11 cellular contexts compared by ENCODE assay signal in genomic region chr7:51350195-51350896, GRCh38. TPM values are rescaled to one million over a fixed set of nuclear protein-coding genes. Genes with fewer than 3 reads are reported as not detected.
DNase-seq lines count a peak whose midpoint lies in the region; ATAC-seq, FAIRE-seq and TF ChIP-seq lines count a peak whose summit lies in the region.
"Had no signal": no experiment of that assay in that cellular context is flagged by ENCODE, and none has a peak within 500 bp of the region (broad histone marks: within the 10 kb centered on the region; RNA-seq: fewer than 3 reads in every experiment).

No MANE protein-coding gene starts in this region.

- H3K27ac Mint-ChIP-seq in stimulated activated effector memory CD8-positive, alpha-beta T cell treated with anti-CD3 and anti-CD28 coated beads, Interleukin-12 subunit alpha, Interleukin-12 subunit beta, amount 100 ng/mL, for 72 hours: no peak overlapping the region
- H3K27ac Mint-ChIP-seq in activated CD4-positive, alpha-beta memory T cell treated with anti-CD3 and anti-CD28 coated beads, Interleukin-2, amount 10 ng/mL, durations not matched to agents 7 days and 5 days: no peak overlapping the region
- H3K27ac Mint-ChIP-seq: activated naive CD4-positive, alpha-beta T cell treated with anti-CD3 and anti-CD28 coated beads for 36 hours had no signal

- H3K27me3 Mint-ChIP-seq in activated CD4-positive, alpha-beta memory T cell treated with anti-CD3 and anti-CD28 coated beads, Interleukin-2, amount 10 ng/mL, durations not matched to agents 7 days and 5 days: peaks cover 1% of the 10 kb centered on the region

- TF ChIP-seq EP300 in HepG2 (IDR thresholded peaks at IDR 0.05; ENCODE audit: low read depth in 2 of 2, low read length in 2 of 2) (no peak), HepG2 (CRISPR knock-in tag; IDR thresholded peaks at IDR 0.05; ENCODE audit: borderline replicate concordance) (no peak)

- no peaks in the 10 kb centered on the region for H3K4me1 Mint-ChIP-seq in stimulated activated effector memory CD8-positive, alpha-beta T cell treated with anti-CD3 and anti-CD28 coated beads, Interleukin-12 subunit alpha, Interleukin-12 subunit beta, amount 100 ng/mL, for 72 hours
- no peaks in the 10 kb centered on the region for H3K4me1 Mint-ChIP-seq in activated CD4-positive, alpha-beta memory T cell treated with anti-CD3 and anti-CD28 coated beads, Interleukin-2, amount 10 ng/mL, durations not matched to agents 7 days and 5 days

- 12% methylated on average over 7 of the region's 7 CpGs for WGBS in HepG2 (ENCODE audit: low lambda C conversion rate)

- H3K4me3 ChIP-seq in SJCRH30: no peak overlapping the region
- no peak overlapping the region for H3K4me3 ChIP-seq in HepG2 (replicated peaks in 1 of 3; ENCODE audit: insufficient read depth in 1 of 3, low read depth in 2 of 3, low read length in 3 of 3)

- TF ChIP-seq POLR2A in HepG2 (IDR thresholded peaks at IDR 0.05; ENCODE audit: insufficient read depth in 1 of 2, low read depth in 2 of 2, low read length in 2 of 2): no peak

- H3K36me3 Mint-ChIP-seq in stimulated activated effector memory CD8-positive, alpha-beta T cell treated with anti-CD3 and anti-CD28 coated beads, Interleukin-12 subunit alpha, Interleukin-12 subunit beta, amount 100 ng/mL, for 72 hours: no peaks in the 10 kb centered on the region
- no peaks in the 10 kb centered on the region for H3K36me3 Mint-ChIP-seq in activated CD4-positive, alpha-beta memory T cell treated with anti-CD3 and anti-CD28 coated beads, Interleukin-2, amount 10 ng/mL, durations not matched to agents 7 days and 5 days (ENCODE audit: low read depth)

- in situ Hi-C loops in HepG2 (cut with HindIII; ENCODE audit: extremely low pct_ligation_motif_present, low pct_unique_long_range_greater_than_20kb): no loop called here

- H3K4me2 ChIP-seq in HepG2 (ENCODE audit: low read depth, low read length): peak overlapping the region; percentile 39

- H3K27ac ChIP-seq in SJCRH30 (no peak overlapping the region), HepG2 (ENCODE audit: extremely low read length, insufficient read depth, low read length) (no peak overlapping the region)

- H4K20me1 ChIP-seq in HepG2 (ENCODE audit: insufficient read depth, low read length): no peaks in the 10 kb centered on the region

- peak; percentile 69 for DNase-seq in COR-L47 (lab: John Stamatoyannopoulos, UW)
- DNase-seq in NCI-H146 (lab: John Stamatoyannopoulos, UW): peak; percentile 92
- peak; percentile 11 to 56 for DNase-seq in SJCRH30
- DNase-seq in HepG2 (ENCODE audit: low spot score): peak; percentile 33
- DNase-seq in stimulated activated effector memory CD8-positive, alpha-beta T cell treated with anti-CD3 and anti-CD28 coated beads, Interleukin-12 subunit alpha, Interleukin-12 subunit beta, amount 100 ng/mL, for 72 hours (ENCODE audit: low spot score in 2 of 2): no peak
- no peak for DNase-seq in activated CD4-positive, alpha-beta memory T cell treated with anti-CD3 and anti-CD28 coated beads, Interleukin-2, amount 10 ng/mL, durations not matched to agents 7 days and 5 days
- DNase-seq: activated naive CD4-positive, alpha-beta T cell treated with anti-CD3 and anti-CD28 coated beads for 36 hours; NK-92 treated with Interleukin-12 subunit alpha and Interleukin-12 subunit beta, amount 100 ng/mL, for 24 hours; stimulated activated CD4-positive, alpha-beta T cell treated with anti-CD3 and anti-CD28 coated beads, Interleukin-12 subunit alpha, Interleukin-12 subunit beta, amount 100 ng/mL, for 4 hours had no signal

- POLR2A ChIA-PET in HepG2 (lab: Yijun Ruan, JAX): no interaction called here
- POLR2A ChIA-PET in activated CD4-positive, alpha-beta memory T cell treated with anti-CD3 and anti-CD28 coated beads, Interleukin-2, amount 10 ng/mL, durations not matched to agents 7 days and 5 days (lab: Charles Lee): no interaction called here

- FAIRE-seq in HepG2 (lab: Jason Lieb, UNC): no peak

- TF ChIP-seq RAD21 in HepG2 (CRISPR knock-in tag; IDR thresholded peaks at IDR 0.05): no peak

- no TSS peak for BruUV-seq in HepG2 (replicated peaks; lab: Mats Ljungman, UMichigan)

- ATAC-seq in HepG2: peak; percentile 95
- no peak for ATAC-seq in stimulated activated effector memory CD8-positive, alpha-beta T cell treated with anti-CD3 and anti-CD28 coated beads, Interleukin-12 subunit alpha, Interleukin-12 subunit beta, amount 100 ng/mL, for 72 hours
- ATAC-seq in GM21390 (IDR thresholded peaks at IDR 0.05; ENCODE audit: unreplicated experiment): no peak
- no peak for ATAC-seq in GM19463 (IDR thresholded peaks at IDR 0.05; ENCODE audit: unreplicated experiment)

- no peaks in the 10 kb centered on the region for H3K79me2 ChIP-seq in HepG2 (ENCODE audit: insufficient read depth, low read length)

- no peaks in the 10 kb centered on the region for H3K9me3 Mint-ChIP-seq in stimulated activated effector memory CD8-positive, alpha-beta T cell treated with anti-CD3 and anti-CD28 coated beads, Interleukin-12 subunit alpha, Interleukin-12 subunit beta, amount 100 ng/mL, for 72 hours
- H3K9me3 Mint-ChIP-seq in activated CD4-positive, alpha-beta memory T cell treated with anti-CD3 and anti-CD28 coated beads, Interleukin-2, amount 10 ng/mL, durations not matched to agents 7 days and 5 days: no peaks in the 10 kb centered on the region
- H3K9me3 Mint-ChIP-seq: activated naive CD4-positive, alpha-beta T cell treated with anti-CD3 and anti-CD28 coated beads for 36 hours had no signal

- H2AFZ ChIP-seq in HepG2 (ENCODE audit: low read length): no peak overlapping the region

- TF ChIP-seq CTCF in HepG2 (CRISPR knock-in tag; IDR thresholded peaks at IDR 0.05): no peak

- H3K9ac ChIP-seq in HepG2 (ENCODE audit: insufficient read depth, low read depth, low read length): no peak overlapping the region

- intact Hi-C loops in HepG2 (cut with micrococcal nuclease; ENCODE audit: unreplicated experiment): no loop called here

- no peak overlapping the region for H3K4me3 Mint-ChIP-seq in stimulated activated effector memory CD8-positive, alpha-beta T cell treated with anti-CD3 and anti-CD28 coated beads, Interleukin-12 subunit alpha, Interleukin-12 subunit beta, amount 100 ng/mL, for 72 hours
- H3K4me3 Mint-ChIP-seq in activated CD4-positive, alpha-beta memory T cell treated with anti-CD3 and anti-CD28 coated beads, Interleukin-2, amount 10 ng/mL, durations not matched to agents 7 days and 5 days: no peak overlapping the region
- H3K4me3 Mint-ChIP-seq: activated naive CD4-positive, alpha-beta T cell treated with anti-CD3 and anti-CD28 coated beads for 36 hours had no signal

- CTCF ChIA-PET in HepG2 (lab: Yijun Ruan, JAX; ENCODE audit: low intra/inter-chr PET ratio, low total read pairs): no interaction called here
- CTCF ChIA-PET in activated CD4-positive, alpha-beta memory T cell treated with anti-CD3 and anti-CD28 coated beads, Interleukin-2, amount 10 ng/mL, durations not matched to agents 7 days and 5 days (lab: Charles Lee): no interaction called here

- H3K27me3 ChIP-seq in SJCRH30: no peaks in the 10 kb centered on the region
- no peaks in the 10 kb centered on the region for H3K27me3 ChIP-seq in HepG2 (ENCODE audit: control insufficient read depth in 1 of 2, insufficient read depth in 2 of 2, low read length in 2 of 2)

- H3K9me3 ChIP-seq in SJCRH30 (replicated peaks) (no peaks in the 10 kb centered on the region), HepG2 (ENCODE audit: low read length) (no peaks in the 10 kb centered on the region)

- H3K4me1 ChIP-seq in SJCRH30 (no peaks in the 10 kb centered on the region), HepG2 (ENCODE audit: insufficient read depth, low read length) (peaks cover 18% of the 10 kb centered on the region)

- H3K36me3 ChIP-seq in SJCRH30 (no peaks in the 10 kb centered on the region), HepG2 (replicated peaks in 1 of 2; ENCODE audit: control insufficient read depth in 1 of 2, insufficient read depth in 2 of 2, low read length in 2 of 2) (no peaks in the 10 kb centered on the region)

TF ChIP-seq in HepG2, 621 proteins besides CTCF, POLR2A, EP300 and RAD21 (continues in another document):
- no peak for TF ChIP-seq ZNF75D (CRISPR knock-in tag; IDR thresholded peaks at IDR 0.05; ENCODE audit: borderline replicate concordance)
- TF ChIP-seq MEF2D (CRISPR knock-in tag; IDR thresholded peaks at IDR 0.05): 0 out of 2 replicates have a peak, but pooled peaks have one; percentile 48
- no peak for TF ChIP-seq FOXC1 (CRISPR knock-in tag; IDR thresholded peaks at IDR 0.05; ENCODE audit: borderline replicate concordance)
- TF ChIP-seq RARG (CRISPR knock-in tag; IDR thresholded peaks at IDR 0.05; ENCODE audit: low read depth): no peak
- no peak for TF ChIP-seq SCMH1 (CRISPR knock-in tag; IDR thresholded peaks at IDR 0.05; ENCODE audit: borderline replicate concordance)

RNA-seq across cellular contexts. Expression of gene COBL, which starts 33.7 kb away (rescaled TPM):
- total RNA-seq in SJCRH30 (2014; rRNA removed; shearing (Covaris generic)): 0.03 and 0.04 TPM in 2 replicates
- 3.8 and 4.4 TPM in 2 replicates for total RNA-seq in HepG2 (2016; rRNA removed; fragmentation: Illumina TruSeq; extraction: Trizol)
- 1.7 and 3.4 TPM in 2 replicates for total RNA-seq in HepG2 (2016; cell fraction: cytosol; rRNA removed; fragmentation: Illumina TruSeq; extraction: Trizol; ENCODE audit: low read depth)
- 2.9 and 3.7 TPM in 2 replicates for total RNA-seq in HepG2 (2016; cell fraction: insoluble cytoplasmic fraction; rRNA removed; fragmentation: Illumina TruSeq; extraction: Trizol)
- total RNA-seq in HepG2 (2016; cell fraction: membrane; rRNA removed; fragmentation: Illumina TruSeq; extraction: Trizol): 3.3 TPM in 2 replicates
- 7.8 and 8.5 TPM in 2 replicates for total RNA-seq in HepG2 (2016; cell fraction: nucleus; rRNA removed; fragmentation: Illumina TruSeq; extraction: Trizol)
- polyA plus RNA-seq in HepG2 (2011; rRNA removed): 4.9 and 8.4 TPM in 2 replicates
- polyA plus RNA-seq in HepG2 (2011; cell fraction: cytosol; rRNA removed): 3.8 and 4.6 TPM in 2 replicates
- 5.7 and 7.9 TPM in 2 replicates for polyA plus RNA-seq in HepG2 (2011; cell fraction: nucleus; rRNA removed)
- 13.2 and 13.3 TPM in 2 replicates for polyA plus RNA-seq in HepG2 (2012)
- 0.85 and 0.88 TPM in 2 replicates for polyA plus RNA-seq in HepG2 (2016; cell fraction: cytosol; fragmentation: Illumina TruSeq; extraction: Trizol; ENCODE audit: low read depth)
- polyA plus RNA-seq in HepG2 (2016; cell fraction: insoluble cytoplasmic fraction; fragmentation: Illumina TruSeq; extraction: Trizol; ENCODE audit: low read depth): 4.3 and 5.9 TPM in 2 replicates
- 1.7 and 2.0 TPM in 2 replicates for polyA plus RNA-seq in HepG2 (2016; cell fraction: membrane; fragmentation: Illumina TruSeq; extraction: Trizol; ENCODE audit: low read depth)
- polyA plus RNA-seq in HepG2 (2016; cell fraction: nucleus; fragmentation: Illumina TruSeq; extraction: Trizol; ENCODE audit: insufficient read depth, low read depth): 7.6 and 8.4 TPM in 2 replicates
- polyA minus RNA-seq in HepG2 (2011; rRNA and poly(A)+ RNA removed; ENCODE audit: low replicate concordance): 15.4 and 59.2 TPM in 2 replicates
- polyA minus RNA-seq in HepG2 (2011; cell fraction: cytosol; rRNA and poly(A)+ RNA removed): 5.0 and 7.4 TPM in 2 replicates
- polyA minus RNA-seq in HepG2 (2011; cell fraction: nucleus; rRNA and poly(A)+ RNA removed): 17.9 and 22.8 TPM in 2 replicates
- not detected for total RNA-seq in activated CD4-positive, alpha-beta memory T cell treated with anti-CD3 and anti-CD28 coated beads, Interleukin-2, amount 10 ng/mL, durations not matched to agents 7 days and 5 days
- total RNA-seq: activated naive CD4-positive, alpha-beta T cell treated with anti-CD3 and anti-CD28 coated beads for 36 hours had no signal

Comparison
In these comparisons a context has a peak if more than half of its experiments do, and no peak if none do; other contexts are left out.
1. DNase-seq: peak in COR-L47 (single experiment), NCI-H146 (single experiment), SJCRH30 (2 of 2) and HepG2 (single experiment); none in stimulated activated effector memory CD8-positive, alpha-beta T cell treated with anti-CD3 and anti-CD28 coated beads, Interleukin-12 subunit alpha, Interleukin-12 subunit beta, amount 100 ng/mL, for 72 hours (0 of 2) and activated CD4-positive, alpha-beta memory T cell treated with anti-CD3 and anti-CD28 coated beads, Interleukin-2, amount 10 ng/mL, durations not matched to agents 7 days and 5 days (single experiment).